19 cellular contexts compared by ENCODE assay signal in genomic region chr3:139187154-139187553, GRCh38.
A peak's percentile ranks its signal among the peaks of the same experiment; 100 is the strongest.
DNase-seq lines count a peak whose midpoint lies in the region; ATAC-seq and TF ChIP-seq lines count a peak whose summit lies in the region.
"Had no signal": no experiment of that assay in that cellular context is flagged by ENCODE, and none has a peak within 500 bp of the region (broad histone marks: within the 10 kb centered on the region; RNA-seq: fewer than 3 reads in every experiment).

No MANE protein-coding gene starts in this region.

- no peaks in the 10 kb centered on the region for H3K27me3 Mint-ChIP-seq in activated naive CD4-positive, alpha-beta T cell treated with anti-CD3 and anti-CD28 coated beads, Interleukin-2, amount 10 ng/mL, durations not matched to agents 7 days and 5 days

- TF ChIP-seq CTCF in HCT116 (IDR thresholded peaks at IDR 0.05 in 2 of 3, conservative IDR thresholded peaks at IDR 0.05 in 1 of 3; ENCODE audit: borderline replicate concordance in 1 of 3, insufficient read depth in 1 of 3, low read depth in 2 of 3, low read length in 2 of 3) (no peak), adrenal gland (IDR thresholded peaks at IDR 0.05) (no peak)

- H3K27ac ChIP-seq in HCT116 (ENCODE audit: low read depth, low read length) = no peak overlapping the region
- no peak overlapping the region for H3K27ac ChIP-seq in adrenal gland

- no peak overlapping the region for H3K4me3 Mint-ChIP-seq in activated naive CD4-positive, alpha-beta T cell treated with anti-CD3 and anti-CD28 coated beads, Interleukin-2, amount 10 ng/mL, durations not matched to agents 7 days and 5 days
- H3K4me3 Mint-ChIP-seq: CD8-positive, alpha-beta memory T cell had no signal

- no peaks in the 10 kb centered on the region for H3K9me2 ChIP-seq in HCT116 (ENCODE audit: insufficient read depth)

- no peaks in the 10 kb centered on the region for H3K36me3 Mint-ChIP-seq in activated naive CD4-positive, alpha-beta T cell treated with anti-CD3 and anti-CD28 coated beads, Interleukin-2, amount 10 ng/mL, durations not matched to agents 7 days and 5 days
- H3K36me3 Mint-ChIP-seq: CD8-positive, alpha-beta memory T cell had no signal

- no peaks in the 10 kb centered on the region for H3K9me3 Mint-ChIP-seq in activated naive CD4-positive, alpha-beta T cell treated with anti-CD3 and anti-CD28 coated beads, Interleukin-2, amount 10 ng/mL, durations not matched to agents 7 days and 5 days

- no peaks in the 10 kb centered on the region for H4K20me1 ChIP-seq in HCT116 (ENCODE audit: insufficient read depth)

- DNase-seq in HCT116 (ENCODE audit: low read depth, low spot score) (no peak), OCI-M1 (lab: John Stamatoyannopoulos, UW) (peak; percentile 33), kidney tubule cell (ENCODE audit: low spot score) (peak; percentile 12), renal cortical epithelial cell (ENCODE audit: low read depth) (peak; percentile 15), NCI-H82 (lab: John Stamatoyannopoulos, UW) (no peak), adrenal gland (no peak)
- no peak for DNase-seq in activated naive CD4-positive, alpha-beta T cell treated with anti-CD3 and anti-CD28 coated beads, Interleukin-2, amount 10 ng/mL, durations not matched to agents 7 days and 5 days
- DNase-seq: ACHN; C1 segment of cervical spinal cord; CD8-positive, alpha-beta memory T cell; DND-41; NCI-H1436; NCI-H1930; NCI-H2171; NCI-H446 treated with DMSO at 0.1 percent for 48 hours; NK-92 treated with Interleukin-12 subunit alpha and Interleukin-12 subunit beta, amount 100 ng/mL, for 24 hours; RPMI8226; SIG-M5 had no signal

- ATAC-seq in HCT116 = no peak
- ATAC-seq: SK-N-SH treated with all-trans-retinoic acid at 6 μM for 48 hours had no signal

- no peak overlapping the region for H3K9ac ChIP-seq in HCT116 (ENCODE audit: low read length)

- no TSS peak for BruUV-seq in HCT116 (replicated peaks; lab: Mats Ljungman, UMichigan)

- intact Hi-C loops in HCT116 (cut with micrococcal nuclease) (no loop called here), adrenal gland (cut with DNase I) (no loop called here)

- no peak overlapping the region for H3K4me2 ChIP-seq in HCT116 (ENCODE audit: low read length)

- TF ChIP-seq POLR2A in HCT116 (IDR thresholded peaks at IDR 0.05; ENCODE audit: borderline replicate concordance, extremely low read depth, insufficient read depth, insufficient read length) (no peak), adrenal gland (IDR thresholded peaks at IDR 0.05) (no peak)

- H3K79me2 ChIP-seq in HCT116 (ENCODE audit: insufficient read depth, low read length) = no peaks in the 10 kb centered on the region

- H3K4me1 Mint-ChIP-seq in activated naive CD4-positive, alpha-beta T cell treated with anti-CD3 and anti-CD28 coated beads, Interleukin-2, amount 10 ng/mL, durations not matched to agents 7 days and 5 days = no peaks in the 10 kb centered on the region
- H3K4me1 Mint-ChIP-seq: CD8-positive, alpha-beta memory T cell had no signal

- H3K36me3 ChIP-seq in HCT116 (ENCODE audit: control insufficient read depth in 1 of 2, insufficient read depth in 2 of 2, low read length in 2 of 2) (no peaks in the 10 kb centered on the region), adrenal gland (replicated peaks in 1 of 2) (no peaks in the 10 kb centered on the region)

- no peak overlapping the region for H3K4me3 ChIP-seq in HCT116 (replicated peaks in 1 of 2; ENCODE audit: low read depth in 1 of 2, low read length in 2 of 2)
- H3K4me3 ChIP-seq in adrenal gland = no peak overlapping the region

- H3K9me3 ChIP-seq in HCT116 (ENCODE audit: control insufficient read depth in 1 of 2, insufficient read depth in 1 of 2, low read depth in 1 of 2, low read length in 2 of 2) = no peaks in the 10 kb centered on the region
- H3K9me3 ChIP-seq in adrenal gland (replicated peaks in 1 of 3) = no peaks in the 10 kb centered on the region

- RAD21 ChIA-PET in HCT116 (lab: Charles Lee; ENCODE audit: low non-redundant PET in 1 of 2, low total read pairs in 2 of 2, uncharacterized antibody in 2 of 2, unreplicated experiment in 2 of 2) = no interaction called here

- no peak overlapping the region for H3K27ac Mint-ChIP-seq in activated naive CD4-positive, alpha-beta T cell treated with anti-CD3 and anti-CD28 coated beads, Interleukin-2, amount 10 ng/mL, durations not matched to agents 7 days and 5 days
- H3K27ac Mint-ChIP-seq: CD8-positive, alpha-beta memory T cell had no signal

- H2AFZ ChIP-seq in HCT116 (ENCODE audit: low read depth, low read length, poor library complexity, severe bottlenecking) = peak overlapping the region; percentile 22

- H3K27me3 ChIP-seq in HCT116 (ENCODE audit: insufficient read depth, low read length) (no peaks in the 10 kb centered on the region), adrenal gland (no peaks in the 10 kb centered on the region)

- no peak for TF ChIP-seq RAD21 in HCT116 (IDR thresholded peaks at IDR 0.05; ENCODE audit: low read depth)

- CTCF ChIA-PET in HCT116 (lab: Charles Lee) = no interaction called here
- CTCF ChIA-PET in activated naive CD4-positive, alpha-beta T cell treated with anti-CD3 and anti-CD28 coated beads, Interleukin-2, amount 10 ng/mL, durations not matched to agents 7 days and 5 days (lab: Charles Lee) = no interaction called here

- 25 to 55% (median 31%) methylated on average over 1 of the region's 1 CpG for WGBS in adrenal gland, 4 donors

- POLR2A ChIA-PET in HCT116 (lab: Charles Lee) = no interaction called here

- H3K4me1 ChIP-seq in HCT116 (ENCODE audit: control insufficient read depth in 1 of 2, insufficient read depth in 2 of 2, low read length in 2 of 2) (no peaks in the 10 kb centered on the region), adrenal gland (replicated peaks in 1 of 2) (no peaks in the 10 kb centered on the region)

TF ChIP-seq in HCT116, 20 proteins besides CTCF, POLR2A, EP300 and RAD21:
- no peak for TF ChIP-seq TCF7L2 (IDR thresholded peaks at IDR 0.05; ENCODE audit: borderline replicate concordance, extremely low read depth, insufficient read depth, insufficient read length)
- TF ChIP-seq SRF (IDR thresholded peaks at IDR 0.05; ENCODE audit: low read depth) = no peak
- TF ChIP-seq FOSL1 (IDR thresholded peaks at IDR 0.05; ENCODE audit: low read depth) = no peak
- no peak for TF ChIP-seq CBX3 (IDR thresholded peaks at IDR 0.05; ENCODE audit: low read depth)
- TF ChIP-seq ZFX (IDR thresholded peaks at IDR 0.05) = no peak
- TF ChIP-seq YY1 (IDR thresholded peaks at IDR 0.05; ENCODE audit: extremely low read depth, insufficient replicate concordance, low read depth, low read length) = no peak
- TF ChIP-seq CEBPB (IDR thresholded peaks at IDR 0.05; ENCODE audit: low read depth) = no peak
- TF ChIP-seq REST (IDR thresholded peaks at IDR 0.05; ENCODE audit: low read depth) = no peak
- TF ChIP-seq POLR2AphosphoS5 (IDR thresholded peaks at IDR 0.05; ENCODE audit: low read depth, low read length) = no peak
- no peak for TF ChIP-seq SIN3A (IDR thresholded peaks at IDR 0.05; ENCODE audit: low read depth)
- no peak for TF ChIP-seq JUND (IDR thresholded peaks at IDR 0.05)
- TF ChIP-seq ELF1 (IDR thresholded peaks at IDR 0.05; ENCODE audit: borderline replicate concordance, low read depth) = no peak
- TF ChIP-seq ZNF274 (IDR thresholded peaks at IDR 0.05; ENCODE audit: low read depth, low read length) = no peak
- TF ChIP-seq EZH2 (IDR thresholded peaks at IDR 0.05) = no peak

Comparison
In these comparisons a context has a peak if more than half of its experiments do, and no peak if none do; other contexts are left out.
1. DNase-seq: peak in OCI-M1 (single experiment), kidney tubule cell (single experiment) and renal cortical epithelial cell (single experiment); none in HCT116 (single experiment), NCI-H82 (single experiment), adrenal gland (0 of 7) and activated naive CD4-positive, alpha-beta T cell treated with anti-CD3 and anti-CD28 coated beads, Interleukin-2, amount 10 ng/mL, durations not matched to agents 7 days and 5 days (single experiment).